ENCODE assay signal across 9 cellular contexts in the genomic region with DNA sequence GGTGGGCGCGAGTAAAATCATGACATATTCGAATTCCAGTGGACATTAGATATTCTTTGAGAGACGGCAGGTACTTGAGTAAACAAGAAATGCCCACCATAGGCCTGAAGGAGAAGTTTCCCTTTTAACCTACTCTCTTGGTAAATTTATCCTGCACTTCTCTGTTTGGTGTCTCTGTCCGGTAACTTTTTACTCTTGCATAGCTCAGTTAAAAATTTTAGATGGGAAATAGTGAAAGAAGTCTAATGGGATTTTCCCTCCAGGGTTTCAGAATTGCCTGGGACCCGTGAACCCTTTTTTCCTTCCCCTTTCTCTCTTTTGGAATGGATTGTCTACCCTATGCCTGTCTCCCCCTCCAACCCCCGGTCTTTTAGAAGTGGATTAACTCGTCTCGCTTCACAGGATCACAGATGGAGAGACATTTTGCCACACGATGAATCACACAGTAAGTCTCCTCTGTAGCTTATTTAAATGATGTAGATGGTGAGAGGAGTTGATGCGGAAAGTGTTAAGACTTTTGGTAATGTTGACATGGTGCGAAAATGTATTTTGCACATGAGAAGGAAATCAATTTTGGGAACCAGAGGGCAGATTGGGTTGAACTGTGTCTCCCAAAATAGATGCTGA. TPM values are rescaled to one million over a fixed set of nuclear protein-coding genes. Genes with fewer than 3 reads are reported as not detected.
DNase-seq lines count a peak whose midpoint lies in the region; ATAC-seq, FAIRE-seq and TF ChIP-seq lines count a peak whose summit lies in the region.
"Had no signal": no experiment of that assay in that cellular context is flagged by ENCODE, and none has a peak within 500 bp of the region (broad histone marks: within the 10 kb centered on the region; RNA-seq: fewer than 3 reads in every experiment).

No MANE protein-coding gene starts in this region.

- intact Hi-C loops in CD8-positive, alpha-beta T cell (cut with DNase I, micrococcal nuclease): loop anchor here (1.0 to 10.0 kb wide), 13 partner anchors 77 to 1411 kb away; a partner anchor contains a TSS

- peaks cover 3% of the 10 kb centered on the region for H3K36me3 ChIP-seq in CD8-positive, alpha-beta T cell (ENCODE audit: insufficient read depth, low read length)
- H3K36me3 ChIP-seq in HUES48 (ENCODE audit: control insufficient read depth, insufficient read depth, low read length) (peaks cover 8% of the 10 kb centered on the region), thymus (ENCODE audit: control insufficient read depth, insufficient read depth) (no peaks in the 10 kb centered on the region)

- peaks cover 5% of the 10 kb centered on the region for H3K36me3 Mint-ChIP-seq in CD8-positive, alpha-beta T cell
- no peaks in the 10 kb centered on the region for H3K36me3 Mint-ChIP-seq in activated naive CD4-positive, alpha-beta T cell treated with anti-CD3 and anti-CD28 coated beads, Interleukin-2, amount 50 U/mL, for 72 hours

- CTCF ChIA-PET in CD8-positive, alpha-beta T cell (lab: Charles Lee): interaction anchor here (0.6 to 2.0 kb wide), 4 partner anchors 14 to 422 kb away, joined by 3 to 7 read pairs (median 3); no protein-coding TSS in a partner anchor

- no peaks in the 10 kb centered on the region for H3K9me3 Mint-ChIP-seq in CD8-positive, alpha-beta T cell
- no peaks in the 10 kb centered on the region for H3K9me3 Mint-ChIP-seq in activated naive CD4-positive, alpha-beta T cell treated with anti-CD3 and anti-CD28 coated beads, Interleukin-2, amount 50 U/mL, for 72 hours

- DNase-seq in CD8-positive, alpha-beta T cell: no peak
- DNase-seq in activated naive CD4-positive, alpha-beta T cell treated with anti-CD3 and anti-CD28 coated beads, Interleukin-2, amount 50 U/mL, for 72 hours (ENCODE audit: low spot score in 2 of 2): no peak
- DNase-seq in left lobe of liver (ENCODE audit: low spot score) (no peak), GM12892 (ENCODE audit: insufficient read length) (no peak)

- H3K27ac ChIP-seq in CD8-positive, alpha-beta T cell (ENCODE audit: low read depth, low read length): no peak overlapping the region
- H3K27ac ChIP-seq in HUES48 (ENCODE audit: low read depth, low read length) (no peak overlapping the region), thymus (ENCODE audit: low read depth) (no peak overlapping the region)

- no peak for TF ChIP-seq CTCF in CD8-positive, alpha-beta T cell (IDR thresholded peaks at IDR 0.05)

- no peaks in the 10 kb centered on the region for H3K27me3 ChIP-seq in CD8-positive, alpha-beta T cell (ENCODE audit: insufficient read depth, low read length)
- H3K27me3 ChIP-seq in HUES48 (ENCODE audit: control insufficient read depth, insufficient read depth, low read length): no peaks in the 10 kb centered on the region
- no peaks in the 10 kb centered on the region for H3K27me3 ChIP-seq in thymus (ENCODE audit: control insufficient read depth, insufficient read depth)

- H3K4me1 ChIP-seq in CD8-positive, alpha-beta T cell (ENCODE audit: insufficient read depth, low read length): peaks cover 7% of the 10 kb centered on the region
- H3K4me1 ChIP-seq in HUES48 (ENCODE audit: control insufficient read depth, insufficient read depth, low read length) (peaks cover 9% of the 10 kb centered on the region), thymus (ENCODE audit: control insufficient read depth, insufficient read depth, low read length) (peaks cover 4% of the 10 kb centered on the region)

- H3K4me3 Mint-ChIP-seq in CD8-positive, alpha-beta T cell: peak overlapping the region; percentile 90

- FAIRE-seq in GM12892 (lab: Jason Lieb, UNC): no peak

- POLR2A ChIA-PET in CD8-positive, alpha-beta T cell (lab: Charles Lee): no interaction called here

- H3K9ac ChIP-seq in HUES48 (ENCODE audit: low read depth, low read length): no peak overlapping the region

- H3K9me3 ChIP-seq in CD8-positive, alpha-beta T cell (ENCODE audit: low read length): no peaks in the 10 kb centered on the region
- H3K9me3 ChIP-seq in HUES48 (ENCODE audit: control insufficient read depth, insufficient read depth, low read length) (no peaks in the 10 kb centered on the region), thymus (ENCODE audit: control insufficient read depth) (no peaks in the 10 kb centered on the region)

- peak overlapping the region; percentile 88 for H3K27ac Mint-ChIP-seq in CD8-positive, alpha-beta T cell
- peak overlapping the region; percentile 84 to 87 for H3K27ac Mint-ChIP-seq in activated naive CD4-positive, alpha-beta T cell treated with anti-CD3 and anti-CD28 coated beads, Interleukin-2, amount 50 U/mL, for 72 hours

- WGBS in thymus: 34% methylated on average over 12 of the region's 12 CpGs

- TF ChIP-seq POLR2A in GM12892 (IDR thresholded peaks at IDR 0.05; ENCODE audit: low read depth, low read length): no peak

- peaks cover 23% of the 10 kb centered on the region for H3K4me1 Mint-ChIP-seq in CD8-positive, alpha-beta T cell (ENCODE audit: low read depth)

- ATAC-seq in CD8-positive, alpha-beta T cell: no peak
- ATAC-seq in GM19372 (IDR thresholded peaks at IDR 0.05; ENCODE audit: low read depth, unreplicated experiment) (peak; percentile 1), left lobe of liver (peak; percentile 4), HG03378 (IDR thresholded peaks at IDR 0.05; ENCODE audit: unreplicated experiment) (no peak)
- peak in 1 of 2 donors; percentile 21 for ATAC-seq in activated naive CD4-positive, alpha-beta T cell treated with anti-CD3 and anti-CD28 coated beads, Interleukin-2, amount 50 U/mL, for 72 hours

- peak overlapping the region; percentile 79 for H3K4me3 ChIP-seq in CD8-positive, alpha-beta T cell (ENCODE audit: low read depth, low read length)
- H3K4me3 ChIP-seq in HUES48 (ENCODE audit: low read depth, low read length): peak overlapping the region; percentile 82
- H3K4me3 ChIP-seq in thymus (ENCODE audit: low read length): peak overlapping the region; percentile 88

- peaks cover 3% of the 10 kb centered on the region for H3K27me3 Mint-ChIP-seq in CD8-positive, alpha-beta T cell (ENCODE audit: low read depth)

RNA-seq across cellular contexts. Expression of a gene that starts 0.5 kb away (rescaled TPM):
- total RNA-seq in CD8-positive, alpha-beta T cell: 1 to 10 TPM; 3.0 to 3.8 TPM
- 10 to 100 TPM in 1 of 2 donors, 1 to 10 TPM in 1; 4.2 to 17.1 TPM for total RNA-seq in activated naive CD4-positive, alpha-beta T cell treated with anti-CD3 and anti-CD28 coated beads, Interleukin-2, amount 50 U/mL, for 72 hours
- total RNA-seq in left lobe of liver: 12.0 TPM
- 22.7 TPM for polyA plus RNA-seq in thymus
- polyA plus RNA-seq in GM12892 (2012; ENCODE audit: missing spikeins): 25.3 TPM

RNA-seq across cellular contexts. Expression of a gene that starts 7.6 kb away (rescaled TPM):
- total RNA-seq in CD8-positive, alpha-beta T cell: not detected
- not detected for total RNA-seq in activated naive CD4-positive, alpha-beta T cell treated with anti-CD3 and anti-CD28 coated beads, Interleukin-2, amount 50 U/mL, for 72 hours
- not detected for total RNA-seq in left lobe of liver
- 0.34 TPM for polyA plus RNA-seq in thymus
- 0.32 TPM for polyA plus RNA-seq in GM12892 (2012; ENCODE audit: missing spikeins)
- total RNA-seq: T-helper 2 cell treated with Interferon-gamma antibody and Interleukin-4, amounts not matched to agents 100 ng/mL and 5 ng/mL, for 36 hours had no signal

Comparison
In these comparisons a context has a peak if more than half of its experiments do, and no peak if none do; other contexts are left out.
1. ATAC-seq: peak in GM19372 (single experiment) and left lobe of liver (single experiment); none in CD8-positive, alpha-beta T cell (single experiment) and HG03378 (single experiment).
2. Peak in every context shown above with its lines, with median percentiles within 50 percentile points of each other: H3K4me3 ChIP-seq.